ENCODE assay signal across 1 cellular context in the genomic region with DNA sequence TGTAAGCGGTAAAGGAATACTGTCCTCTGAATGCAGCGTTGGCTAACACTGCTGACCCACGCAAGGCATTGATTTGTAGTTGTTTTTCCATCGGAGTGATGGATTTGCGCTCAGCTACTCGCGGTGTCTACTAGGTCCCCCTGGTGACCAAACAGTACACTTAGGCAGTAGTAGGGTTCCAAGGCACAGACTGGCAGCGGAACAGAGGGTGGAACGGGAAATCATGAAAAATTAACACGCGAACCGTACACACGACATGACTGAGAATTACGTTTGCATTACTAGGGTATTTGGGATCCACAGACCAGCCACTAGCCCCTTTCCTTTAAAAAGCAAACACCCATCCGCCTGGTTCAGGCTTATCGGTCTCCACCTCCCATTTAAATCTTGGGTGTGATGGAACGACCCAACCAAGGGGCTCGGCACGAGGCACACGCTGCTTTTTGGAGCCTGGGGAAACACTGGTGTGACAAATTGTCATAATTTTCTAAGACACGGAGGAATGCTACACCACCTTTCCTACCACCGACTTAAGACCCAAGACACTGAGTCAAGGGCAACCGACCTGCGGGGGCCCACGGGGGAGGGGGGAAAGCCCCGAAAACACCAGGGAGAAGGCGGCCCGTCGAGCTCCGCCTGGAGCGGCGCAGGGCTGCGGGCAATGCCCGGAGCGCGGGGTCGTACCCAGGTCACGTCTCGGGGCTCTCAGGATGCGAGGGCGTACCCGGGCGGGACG.
A peak's percentile ranks its signal among the peaks of the same experiment; 100 is the strongest.
TF ChIP-seq lines count a peak whose summit lies in the region.

No MANE protein-coding gene starts in this region.

TF ChIP-seq in K562, 482 proteins besides CTCF, POLR2A, EP300 and RAD21 (continued from another document and continues in another):
- TF ChIP-seq, protein P1, sequence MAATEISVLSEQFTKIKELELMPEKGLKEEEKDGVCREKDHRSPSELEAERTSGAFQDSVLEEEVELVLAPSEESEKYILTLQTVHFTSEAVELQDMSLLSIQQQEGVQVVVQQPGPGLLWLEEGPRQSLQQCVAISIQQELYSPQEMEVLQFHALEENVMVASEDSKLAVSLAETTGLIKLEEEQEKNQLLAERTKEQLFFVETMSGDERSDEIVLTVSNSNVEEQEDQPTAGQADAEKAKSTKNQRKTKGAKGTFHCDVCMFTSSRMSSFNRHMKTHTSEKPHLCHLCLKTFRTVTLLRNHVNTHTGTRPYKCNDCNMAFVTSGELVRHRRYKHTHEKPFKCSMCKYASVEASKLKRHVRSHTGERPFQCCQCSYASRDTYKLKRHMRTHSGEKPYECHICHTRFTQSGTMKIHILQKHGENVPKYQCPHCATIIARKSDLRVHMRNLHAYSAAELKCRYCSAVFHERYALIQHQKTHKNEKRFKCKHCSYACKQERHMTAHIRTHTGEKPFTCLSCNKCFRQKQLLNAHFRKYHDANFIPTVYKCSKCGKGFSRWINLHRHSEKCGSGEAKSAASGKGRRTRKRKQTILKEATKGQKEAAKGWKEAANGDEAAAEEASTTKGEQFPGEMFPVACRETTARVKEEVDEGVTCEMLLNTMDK (IDR thresholded peaks at IDR 0.05; ENCODE audit: borderline replicate concordance, insufficient read depth, low read depth, low read length, poor library complexity, severe bottlenecking), result no peak
- TF ChIP-seq SMC3 (conservative IDR thresholded peaks at IDR 0.05; ENCODE audit: insufficient read depth, low read depth, low read length) (peak; percentile 68), E2F6 (IDR thresholded peaks at IDR 0.05; ENCODE audit: borderline replicate concordance in 1 of 2, extremely low read depth in 1 of 2, insufficient read depth in 1 of 2, insufficient read length in 1 of 2, low read depth in 1 of 2, low read length in 1 of 2, poor library complexity in 1 of 2, severe bottlenecking in 1 of 2) (peak in 1 of 2 experiments; percentile 11), TBP (optimal IDR thresholded peaks at IDR 0.05; ENCODE audit: low read depth, low read length) (peak; percentile 18), MGA (IDR thresholded peaks at IDR 0.05) (peak; percentile 84), ZBTB9 (CRISPR knock-in tag; IDR thresholded peaks at IDR 0.05) (no peak), HDAC2 (IDR thresholded peaks at IDR 0.05) (0 out of 2 replicates have a peak, but pooled peaks have one; percentile 54), RFX1 (IDR thresholded peaks at IDR 0.05) (peak; percentile 36; the same call in 1 of the 2 replicates), PHF21A (IDR thresholded peaks at IDR 0.05; ENCODE audit: borderline replicate concordance, low read depth) (peak; percentile 63; the same call in 1 of the 2 replicates), NRF1 (conservative IDR thresholded peaks at IDR 0.05 in 1 of 2, IDR thresholded peaks at IDR 0.05 in 1 of 2) (0 out of 4 replicates have a peak, but pooled peaks of 1 of the 2 experiments have one; percentile 9), TEAD1 (CRISPR knock-in tag; IDR thresholded peaks at IDR 0.05) (0 out of 4 replicates have a peak, but pooled peaks of 1 of the 2 experiments have one; percentile 40)
- TF ChIP-seq, protein P2, sequence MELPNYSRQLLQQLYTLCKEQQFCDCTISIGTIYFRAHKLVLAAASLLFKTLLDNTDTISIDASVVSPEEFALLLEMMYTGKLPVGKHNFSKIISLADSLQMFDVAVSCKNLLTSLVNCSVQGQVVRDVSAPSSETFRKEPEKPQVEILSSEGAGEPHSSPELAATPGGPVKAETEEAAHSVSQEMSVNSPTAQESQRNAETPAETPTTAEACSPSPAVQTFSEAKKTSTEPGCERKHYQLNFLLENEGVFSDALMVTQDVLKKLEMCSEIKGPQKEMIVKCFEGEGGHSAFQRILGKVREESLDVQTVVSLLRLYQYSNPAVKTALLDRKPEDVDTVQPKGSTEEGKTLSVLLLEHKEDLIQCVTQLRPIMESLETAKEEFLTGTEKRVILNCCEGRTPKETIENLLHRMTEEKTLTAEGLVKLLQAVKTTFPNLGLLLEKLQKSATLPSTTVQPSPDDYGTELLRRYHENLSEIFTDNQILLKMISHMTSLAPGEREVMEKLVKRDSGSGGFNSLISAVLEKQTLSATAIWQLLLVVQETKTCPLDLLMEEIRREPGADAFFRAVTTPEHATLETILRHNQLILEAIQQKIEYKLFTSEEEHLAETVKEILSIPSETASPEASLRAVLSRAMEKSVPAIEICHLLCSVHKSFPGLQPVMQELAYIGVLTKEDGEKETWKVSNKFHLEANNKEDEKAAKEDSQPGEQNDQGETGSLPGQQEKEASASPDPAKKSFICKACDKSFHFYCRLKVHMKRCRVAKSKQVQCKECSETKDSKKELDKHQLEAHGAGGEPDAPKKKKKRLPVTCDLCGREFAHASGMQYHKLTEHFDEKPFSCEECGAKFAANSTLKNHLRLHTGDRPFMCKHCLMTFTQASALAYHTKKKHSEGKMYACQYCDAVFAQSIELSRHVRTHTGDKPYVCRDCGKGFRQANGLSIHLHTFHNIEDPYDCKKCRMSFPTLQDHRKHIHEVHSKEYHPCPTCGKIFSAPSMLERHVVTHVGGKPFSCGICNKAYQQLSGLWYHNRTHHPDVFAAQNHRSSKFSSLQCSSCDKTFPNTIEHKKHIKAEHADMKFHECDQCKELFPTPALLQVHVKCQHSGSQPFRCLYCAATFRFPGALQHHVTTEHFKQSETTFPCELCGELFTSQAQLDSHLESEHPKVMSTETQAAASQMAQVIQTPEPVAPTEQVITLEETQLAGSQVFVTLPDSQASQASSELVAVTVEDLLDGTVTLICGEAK (IDR thresholded peaks at IDR 0.05), result 0 out of 2 replicates have a peak, but pooled peaks have one; percentile 31
- TF ChIP-seq, protein P2 (CRISPR knock-in tag; IDR thresholded peaks at IDR 0.05), result no peak
- TF ChIP-seq, protein P3, sequence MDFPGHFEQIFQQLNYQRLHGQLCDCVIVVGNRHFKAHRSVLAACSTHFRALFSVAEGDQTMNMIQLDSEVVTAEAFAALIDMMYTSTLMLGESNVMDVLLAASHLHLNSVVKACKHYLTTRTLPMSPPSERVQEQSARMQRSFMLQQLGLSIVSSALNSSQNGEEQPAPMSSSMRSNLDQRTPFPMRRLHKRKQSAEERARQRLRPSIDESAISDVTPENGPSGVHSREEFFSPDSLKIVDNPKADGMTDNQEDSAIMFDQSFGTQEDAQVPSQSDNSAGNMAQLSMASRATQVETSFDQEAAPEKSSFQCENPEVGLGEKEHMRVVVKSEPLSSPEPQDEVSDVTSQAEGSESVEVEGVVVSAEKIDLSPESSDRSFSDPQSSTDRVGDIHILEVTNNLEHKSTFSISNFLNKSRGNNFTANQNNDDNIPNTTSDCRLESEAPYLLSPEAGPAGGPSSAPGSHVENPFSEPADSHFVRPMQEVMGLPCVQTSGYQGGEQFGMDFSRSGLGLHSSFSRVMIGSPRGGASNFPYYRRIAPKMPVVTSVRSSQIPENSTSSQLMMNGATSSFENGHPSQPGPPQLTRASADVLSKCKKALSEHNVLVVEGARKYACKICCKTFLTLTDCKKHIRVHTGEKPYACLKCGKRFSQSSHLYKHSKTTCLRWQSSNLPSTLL (IDR thresholded peaks at IDR 0.05), result no peak
